Comparison of ENCODE assay signal across 14 cellular contexts in the genomic region with DNA sequence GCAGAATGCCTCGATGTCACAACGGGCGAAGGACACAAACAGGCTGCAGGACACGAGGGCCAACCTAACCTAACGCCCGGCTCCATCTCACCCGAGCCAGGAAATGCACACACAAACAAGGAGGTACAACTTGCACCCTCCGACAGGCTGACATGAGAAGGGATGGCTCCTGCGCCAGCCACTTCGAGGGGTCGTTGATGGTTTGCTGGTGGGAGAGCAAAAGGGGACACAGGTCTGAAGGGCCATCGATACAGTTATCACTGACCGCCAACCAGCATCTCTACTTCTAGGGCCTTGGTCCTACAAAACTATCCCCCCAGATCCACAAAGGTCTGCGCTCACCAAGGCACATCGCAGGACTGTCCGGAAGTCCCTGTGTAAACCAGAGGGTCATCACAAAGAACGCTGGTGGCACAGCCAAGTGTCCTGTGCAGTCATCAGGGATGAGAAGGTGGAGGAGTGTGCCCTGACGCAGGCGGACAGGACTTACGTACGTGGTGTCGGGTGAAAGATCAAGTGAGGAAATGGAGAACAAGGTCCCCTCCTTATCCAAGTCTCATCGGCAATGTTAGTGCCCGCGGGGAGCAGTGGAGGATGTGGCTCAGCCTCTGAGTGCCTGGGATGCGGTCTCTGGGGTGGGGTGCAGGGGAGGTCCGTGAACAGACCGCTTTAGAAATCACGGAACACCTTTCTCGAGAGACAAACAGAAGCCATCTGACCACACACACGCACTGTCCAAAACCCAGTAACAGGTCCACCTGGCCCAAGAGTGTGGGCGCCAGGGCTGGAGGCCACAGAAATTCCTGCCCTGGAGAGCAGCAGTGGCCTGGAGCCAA. TPM values are rescaled to one million over a fixed set of nuclear protein-coding genes. Genes with fewer than 3 reads are reported as not detected.
A peak's percentile ranks its signal among the peaks of the same experiment; 100 is the strongest.
DNase-seq lines count a peak whose midpoint lies in the region; ATAC-seq and TF ChIP-seq lines count a peak whose summit lies in the region.
"Had no signal": no experiment of that assay in that cellular context is flagged by ENCODE, and none has a peak within 500 bp of the region (broad histone marks: within the 10 kb centered on the region; RNA-seq: fewer than 3 reads in every experiment).

No MANE protein-coding gene starts in this region.

- H3K9me3 Mint-ChIP-seq in CD4-positive, alpha-beta memory T cell: peaks cover 0 to 2% (median 0%) of the 10 kb centered on the region in 8 donors
- H3K9me3 Mint-ChIP-seq: activated CD4-positive, alpha-beta T cell treated with anti-CD3 and anti-CD28 coated beads, Interleukin-2, amount 10 ng/mL, durations not matched to agents 24 days and 14 days had no signal

- ATAC-seq in sciatic nerve: no peak
- no peak for ATAC-seq in HG03565 (IDR thresholded peaks at IDR 0.05; ENCODE audit: unreplicated experiment)
- no peak for ATAC-seq in GM21529 (IDR thresholded peaks at IDR 0.05; ENCODE audit: unreplicated experiment)

- peak overlapping the region in 6 of 7 donors; percentile 9 to 69 (median 41) for H3K27ac Mint-ChIP-seq in CD4-positive, alpha-beta memory T cell
- H3K27ac Mint-ChIP-seq: activated CD4-positive, alpha-beta T cell treated with anti-CD3 and anti-CD28 coated beads, Interleukin-2, amount 10 ng/mL, durations not matched to agents 24 days and 14 days had no signal

- peaks cover 23% of the 10 kb centered on the region for H3K4me1 ChIP-seq in CD4-positive, alpha-beta memory T cell (ENCODE audit: insufficient read depth, low read length)
- H3K4me1 ChIP-seq in right atrium auricular region: peaks cover 0 to 66% of the 10 kb centered on the region in 2 donors
- H3K4me1 ChIP-seq: Caco-2 had no signal

- TF ChIP-seq CTCF in right atrium auricular region (IDR thresholded peaks at IDR 0.05) (no peak), GM20000 (IDR thresholded peaks at IDR 0.05; ENCODE audit: extremely low read depth, missing control alignments) (no peak)

- no peak overlapping the region for H3K9ac ChIP-seq in SK-N-MC (ENCODE audit: insufficient read length)

- H3K4me1 Mint-ChIP-seq in CD4-positive, alpha-beta memory T cell: peaks cover 5 to 22% (median 10%) of the 10 kb centered on the region in 4 donors
- H3K4me1 Mint-ChIP-seq: activated CD4-positive, alpha-beta T cell treated with anti-CD3 and anti-CD28 coated beads, Interleukin-2, amount 10 ng/mL, durations not matched to agents 24 days and 14 days had no signal

- no peaks in the 10 kb centered on the region for H3K27me3 ChIP-seq in CD4-positive, alpha-beta memory T cell (ENCODE audit: insufficient read depth, low read length)
- H3K27me3 ChIP-seq in right atrium auricular region: no peaks in the 10 kb centered on the region

- H3K4me3 Mint-ChIP-seq in CD4-positive, alpha-beta memory T cell: no peak overlapping the region
- H3K4me3 Mint-ChIP-seq: activated CD4-positive, alpha-beta T cell treated with anti-CD3 and anti-CD28 coated beads, Interleukin-2, amount 10 ng/mL, durations not matched to agents 24 days and 14 days had no signal

- CTCF ChIA-PET in CD4-positive, alpha-beta memory T cell (lab: Charles Lee; ENCODE audit: partially characterized antibody): no interaction called here

- intact Hi-C loops in CD4-positive, alpha-beta memory T cell (cut with micrococcal nuclease): no loop called here
- intact Hi-C loops in sciatic nerve (cut with DNase I): no loop called here

- H3K9me3 ChIP-seq in CD4-positive, alpha-beta memory T cell (ENCODE audit: control insufficient read depth in 1 of 2, low read length in 2 of 2): no peaks in the 10 kb centered on the region
- H3K9me3 ChIP-seq in SK-N-MC (ENCODE audit: low read depth, low read length) (no peaks in the 10 kb centered on the region), right atrium auricular region (no peaks in the 10 kb centered on the region)
- H3K9me3 ChIP-seq: Caco-2 had no signal

- H3K36me3 ChIP-seq in CD4-positive, alpha-beta memory T cell (ENCODE audit: insufficient read depth, low read length): peaks cover 34% of the 10 kb centered on the region
- H3K36me3 ChIP-seq in SK-N-MC (ENCODE audit: insufficient read depth, low read length) (no peaks in the 10 kb centered on the region), right atrium auricular region (peaks cover 53% of the 10 kb centered on the region)

- POLR2A ChIA-PET in CD4-positive, alpha-beta memory T cell (lab: Charles Lee; ENCODE audit: partially characterized antibody): interaction anchor here (0.9 kb wide), 1 partner anchor 9 kb away, joined by 4 read pairs; no protein-coding TSS in a partner anchor

- H3K27me3 Mint-ChIP-seq in CD4-positive, alpha-beta memory T cell: no peaks in the 10 kb centered on the region
- H3K27me3 Mint-ChIP-seq: activated CD4-positive, alpha-beta T cell treated with anti-CD3 and anti-CD28 coated beads, Interleukin-2, amount 10 ng/mL, durations not matched to agents 24 days and 14 days had no signal

- H3K4me3 ChIP-seq in CD4-positive, alpha-beta memory T cell (ENCODE audit: low read length in 2 of 2): no peak overlapping the region
- H3K4me3 ChIP-seq in SK-N-MC (peak overlapping the region; percentile 54; the same call in 1 of the 2 replicates), right atrium auricular region (peak overlapping the region in 1 of 2 donors; percentile 26)
- H3K4me3 ChIP-seq: smooth muscle cell had no signal

- no peak overlapping the region for H3K27ac ChIP-seq in CD4-positive, alpha-beta memory T cell (ENCODE audit: low read depth, low read length)
- H3K27ac ChIP-seq in SK-N-MC (peak overlapping the region; percentile 64), right atrium auricular region (peak overlapping the region; percentile 87)

- DNase-seq in CD4-positive, alpha-beta memory T cell: peak in 1 of 5 donors; percentile 24
- no peak for DNase-seq in SK-N-MC (ENCODE audit: low read depth, low spot score)
- peak; percentile 53 for DNase-seq in right atrium auricular region (ENCODE audit: low spot score)
- DNase-seq in sciatic nerve (ENCODE audit: low spot score): peak; percentile 53
- no peak for DNase-seq in NCI-H345 treated with DMSO at 0.1 percent for 48 hours (lab: John Stamatoyannopoulos, UW; ENCODE audit: unreplicated experiment)
- no peak for DNase-seq in GM20000 (ENCODE audit: low spot score)
- DNase-seq: activated CD4-positive, alpha-beta T cell treated with anti-CD3 and anti-CD28 coated beads, Interleukin-2, amount 10 ng/mL, durations not matched to agents 24 days and 14 days; midbrain; NCI-H187; SHP77 treated with DMSO at 0.1 percent for 48 hours had no signal

- peaks cover 17 to 39% of the 10 kb centered on the region in 2 donors for H3K36me3 Mint-ChIP-seq in CD4-positive, alpha-beta memory T cell

RNA-seq across cellular contexts. Expression of gene MXD4, which starts 7.0 kb away (rescaled TPM):
- total RNA-seq in CD4-positive, alpha-beta memory T cell: 10 to 100 TPM; 66.5 to 67.5 TPM
- 10 to 100 TPM; 31.9 to 48.9 TPM for polyA plus RNA-seq in CD4-positive, alpha-beta memory T cell
- total RNA-seq in right atrium auricular region: 10 to 100 TPM; 33.4 to 34.9 TPM
- total RNA-seq in sciatic nerve: 84.7 TPM

RNA-seq across cellular contexts. Expression of gene HAUS3, which starts 13.0 kb away (rescaled TPM):
- 10 to 100 TPM; 35.9 to 39.2 TPM for total RNA-seq in CD4-positive, alpha-beta memory T cell
- polyA plus RNA-seq in CD4-positive, alpha-beta memory T cell: 10 to 100 TPM; 24.8 to 43.9 TPM
- total RNA-seq in right atrium auricular region (1 to 10 TPM; 3.7 to 4.1 TPM), sciatic nerve (15.4 TPM)

RNA-seq across cellular contexts. Expression of gene POLN, which starts 13.0 kb away (rescaled TPM):
- 1 to 10 TPM; 3.8 to 4.4 TPM for total RNA-seq in CD4-positive, alpha-beta memory T cell
- 1 to 10 TPM in 1 of 2 donors, under 1 TPM in 1; 0.24 to 1.8 TPM for polyA plus RNA-seq in CD4-positive, alpha-beta memory T cell
- total RNA-seq in right atrium auricular region (1 to 10 TPM; 1.3 to 2.8 TPM), sciatic nerve (7.7 TPM)

Comparison
In these comparisons a context has a peak if more than half of its experiments do, and no peak if none do; other contexts are left out.
1. DNase-seq: peak in right atrium auricular region (single experiment) and sciatic nerve (single experiment); none in SK-N-MC (single experiment), NCI-H345 treated with DMSO at 0.1 percent for 48 hours (single experiment) and GM20000 (single experiment).